Comparison of ENCODE assay signal across 12 cellular contexts in genomic region chr20:56414842-56415765, GRCh38. TPM values are rescaled to one million over a fixed set of nuclear protein-coding genes. Genes with fewer than 3 reads are reported as not detected.
DNase-seq lines count a peak whose midpoint lies in the region; ATAC-seq and TF ChIP-seq lines count a peak whose summit lies in the region.
"Had no signal": no experiment of that assay in that cellular context is flagged by ENCODE, and none has a peak within 500 bp of the region (broad histone marks: within the 10 kb centered on the region; RNA-seq: fewer than 3 reads in every experiment).

No MANE protein-coding gene starts in this region.

- H3K79me2 ChIP-seq in PC-3 (ENCODE audit: low read length): no peaks in the 10 kb centered on the region

- no peaks in the 10 kb centered on the region for H3K27me3 ChIP-seq in PC-3 (ENCODE audit: low read length)

- H3K4me3 ChIP-seq in fibroblast of villous mesenchyme (ENCODE audit: low read depth, low read length) (no peak overlapping the region), PC-3 (ENCODE audit: low read length) (no peak overlapping the region)

- ATAC-seq in PC-3: no peak
- no peak for ATAC-seq in HG02884 (IDR thresholded peaks at IDR 0.05; ENCODE audit: unreplicated experiment)
- ATAC-seq: left lobe of liver had no signal

- no peak overlapping the region for H3K27ac ChIP-seq in PC-3 (ENCODE audit: low read length)
- H3K27ac ChIP-seq: epithelial cell of prostate had no signal

- H3K9ac ChIP-seq in PC-3 (ENCODE audit: low read length): no peak overlapping the region

- peaks cover 61% of the 10 kb centered on the region for H3K36me3 Mint-ChIP-seq in activated T-helper 2 cell treated with anti-CD3 and anti-CD28 coated beads, Interferon-gamma antibody, Interleukin-2, Interleukin-4, amounts not matched to agents 10 μg/mL and 5 μg/mL and 100 μg/mL, durations not matched to agents 14 hours and 24 hours and 36 hours (ENCODE audit: low read depth)

- no peak overlapping the region for H3K4me2 ChIP-seq in PC-3 (ENCODE audit: low read length)

- DNase-seq in RKO (ENCODE audit: low spot score): peak; percentile 20
- no peak for DNase-seq in activated T-helper 2 cell treated with anti-CD3 and anti-CD28 coated beads, Interferon-gamma antibody, Interleukin-2, Interleukin-4, amounts not matched to agents 10 μg/mL and 5 μg/mL and 100 μg/mL, durations not matched to agents 14 hours and 24 hours and 36 hours (ENCODE audit: low spot score)
- peak; percentile 82 for DNase-seq in fibroblast of villous mesenchyme (ENCODE audit: low read depth)
- DNase-seq in stimulated activated CD8-positive, alpha-beta memory T cell treated with anti-CD3 and anti-CD28 coated beads, Interleukin-15, amount 100 ng/mL, for 48 hours (ENCODE audit: low read depth in 2 of 2): peak; percentile 60 to 71
- no peak for DNase-seq in PC-3
- DNase-seq in NCI-H2081 (lab: John Stamatoyannopoulos, UW): no peak
- DNase-seq in SW480 (ENCODE audit: low spot score): no peak
- DNase-seq: GF-D8 had no signal

- no peaks in the 10 kb centered on the region for H3K27me3 Mint-ChIP-seq in activated T-helper 2 cell treated with anti-CD3 and anti-CD28 coated beads, Interferon-gamma antibody, Interleukin-2, Interleukin-4, amounts not matched to agents 10 μg/mL and 5 μg/mL and 100 μg/mL, durations not matched to agents 14 hours and 24 hours and 36 hours (ENCODE audit: low read depth)

- no peaks in the 10 kb centered on the region for H3K9me2 ChIP-seq in PC-3 (replicated peaks; ENCODE audit: low read length)

- H3K4me3 Mint-ChIP-seq in activated T-helper 2 cell treated with anti-CD3 and anti-CD28 coated beads, Interferon-gamma antibody, Interleukin-2, Interleukin-4, amounts not matched to agents 10 μg/mL and 5 μg/mL and 100 μg/mL, durations not matched to agents 14 hours and 24 hours and 36 hours (ENCODE audit: low read depth): peak overlapping the region; percentile 48

- peaks cover 22% of the 10 kb centered on the region; the same call in 1 of the 2 replicates for H3K4me1 ChIP-seq in PC-3 (ENCODE audit: insufficient read depth, low read length)

- peaks cover 9% of the 10 kb centered on the region for H3K9me3 Mint-ChIP-seq in activated T-helper 2 cell treated with anti-CD3 and anti-CD28 coated beads, Interferon-gamma antibody, Interleukin-2, Interleukin-4, amounts not matched to agents 10 μg/mL and 5 μg/mL and 100 μg/mL, durations not matched to agents 14 hours and 24 hours and 36 hours

- BruUV-seq in PC-3 (replicated peaks; lab: Mats Ljungman, UMichigan): no TSS peak

- H3K36me3 ChIP-seq in PC-3 (ENCODE audit: low read depth, low read length): peaks cover 2% of the 10 kb centered on the region; the same call in 1 of the 2 replicates

- peak overlapping the region; percentile 90 for H3K27ac Mint-ChIP-seq in activated T-helper 2 cell treated with anti-CD3 and anti-CD28 coated beads, Interferon-gamma antibody, Interleukin-2, Interleukin-4, amounts not matched to agents 10 μg/mL and 5 μg/mL and 100 μg/mL, durations not matched to agents 14 hours and 24 hours and 36 hours

- peaks cover 60% of the 10 kb centered on the region for H3K4me1 Mint-ChIP-seq in activated T-helper 2 cell treated with anti-CD3 and anti-CD28 coated beads, Interferon-gamma antibody, Interleukin-2, Interleukin-4, amounts not matched to agents 10 μg/mL and 5 μg/mL and 100 μg/mL, durations not matched to agents 14 hours and 24 hours and 36 hours (ENCODE audit: low read depth)

- POLR2A ChIA-PET in PC-3 (lab: Charles Lee; ENCODE audit: unreplicated experiment): no interaction called here

- no peak for TF ChIP-seq CTCF in fibroblast of villous mesenchyme (IDR thresholded peaks at IDR 0.05; ENCODE audit: insufficient read depth, low read depth, low read length)
- TF ChIP-seq CTCF in PC-3 (conservative IDR thresholded peaks at IDR 0.05; ENCODE audit: low read depth, low read length): no peak

- intact Hi-C loops in activated T-helper 2 cell treated with anti-CD3 and anti-CD28 coated beads, Interferon-gamma antibody, Interleukin-2, Interleukin-4, amounts not matched to agents 10 μg/mL and 5 μg/mL and 100 μg/mL, durations not matched to agents 14 hours and 24 hours and 36 hours (cut with micrococcal nuclease): loop anchor here (1.0 to 2.0 kb wide), 3 partner anchors 14 to 53 kb away; partner anchors contain the start of genes AURKA, CSTF1 and RTF2
- intact Hi-C loops in PC-3 (cut with micrococcal nuclease): no loop called here

- H3F3A ChIP-seq in PC-3 (ENCODE audit: low read length, unreplicated experiment): no peaks in the 10 kb centered on the region

- CTCF ChIA-PET in PC-3 (lab: Charles Lee): no interaction called here

- H2AFZ ChIP-seq in PC-3 (ENCODE audit: low read length): no peak overlapping the region

- H3K9me3 ChIP-seq in PC-3 (ENCODE audit: low read length): no peaks in the 10 kb centered on the region

- H4K20me1 ChIP-seq in PC-3 (ENCODE audit: low read length): no peaks in the 10 kb centered on the region

RNA-seq across cellular contexts. Expression of gene CASS4, which starts 3.0 kb away (rescaled TPM):
- 4.6 and 4.7 TPM in 2 replicates for total RNA-seq in activated T-helper 2 cell treated with anti-CD3 and anti-CD28 coated beads, Interferon-gamma antibody, Interleukin-2, Interleukin-4, amounts not matched to agents 10 μg/mL and 5 μg/mL and 100 μg/mL, durations not matched to agents 14 hours and 24 hours and 36 hours
- total RNA-seq in fibroblast of villous mesenchyme: 1.3 and 3.5 TPM in 2 replicates
- total RNA-seq in PC-3 (2014; rRNA removed): 0.04 and 0.17 TPM in 2 replicates
- total RNA-seq: pulmonary artery endothelial cell had no signal

RNA-seq across cellular contexts. Expression of gene CSTF1, which starts 22.7 kb away (rescaled TPM):
- total RNA-seq in activated T-helper 2 cell treated with anti-CD3 and anti-CD28 coated beads, Interferon-gamma antibody, Interleukin-2, Interleukin-4, amounts not matched to agents 10 μg/mL and 5 μg/mL and 100 μg/mL, durations not matched to agents 14 hours and 24 hours and 36 hours: 51.2 and 52.1 TPM in 2 replicates
- total RNA-seq in fibroblast of villous mesenchyme (22.9 and 40.6 TPM in 2 replicates), PC-3 (2014; rRNA removed) (48.9 and 60.2 TPM in 2 replicates)

RNA-seq across cellular contexts. Expression of gene AURKA, which starts 23.1 kb away (rescaled TPM):
- total RNA-seq in activated T-helper 2 cell treated with anti-CD3 and anti-CD28 coated beads, Interferon-gamma antibody, Interleukin-2, Interleukin-4, amounts not matched to agents 10 μg/mL and 5 μg/mL and 100 μg/mL, durations not matched to agents 14 hours and 24 hours and 36 hours: 64.8 and 71.1 TPM in 2 replicates
- 22.9 and 57.0 TPM in 2 replicates for total RNA-seq in fibroblast of villous mesenchyme
- 137 and 139 TPM in 2 replicates for total RNA-seq in PC-3 (2014; rRNA removed)

RNA-seq across cellular contexts. Expression of gene RTF2, which starts 53.3 kb away (rescaled TPM):
- total RNA-seq in activated T-helper 2 cell treated with anti-CD3 and anti-CD28 coated beads, Interferon-gamma antibody, Interleukin-2, Interleukin-4, amounts not matched to agents 10 μg/mL and 5 μg/mL and 100 μg/mL, durations not matched to agents 14 hours and 24 hours and 36 hours: 103 and 107 TPM in 2 replicates
- 63.5 and 80.3 TPM in 2 replicates for total RNA-seq in fibroblast of villous mesenchyme
- total RNA-seq in PC-3 (2014; rRNA removed): 122 and 149 TPM in 2 replicates

RNA-seq across cellular contexts. Expression of gene FAM210B, which starts 56.3 kb away (rescaled TPM):
- total RNA-seq in activated T-helper 2 cell treated with anti-CD3 and anti-CD28 coated beads, Interferon-gamma antibody, Interleukin-2, Interleukin-4, amounts not matched to agents 10 μg/mL and 5 μg/mL and 100 μg/mL, durations not matched to agents 14 hours and 24 hours and 36 hours: 9.2 TPM in 2 replicates
- total RNA-seq in fibroblast of villous mesenchyme (38.0 and 46.2 TPM in 2 replicates), PC-3 (2014; rRNA removed) (27.8 and 37.9 TPM in 2 replicates)

Comparison
In these comparisons a context has a peak if more than half of its experiments do, and no peak if none do; other contexts are left out.
1. DNase-seq: peak in RKO (single experiment), fibroblast of villous mesenchyme (single experiment) and stimulated activated CD8-positive, alpha-beta memory T cell treated with anti-CD3 and anti-CD28 coated beads, Interleukin-15, amount 100 ng/mL, for 48 hours (2 of 2); none in activated T-helper 2 cell treated with anti-CD3 and anti-CD28 coated beads, Interferon-gamma antibody, Interleukin-2, Interleukin-4, amounts not matched to agents 10 μg/mL and 5 μg/mL and 100 μg/mL, durations not matched to agents 14 hours and 24 hours and 36 hours (single experiment), PC-3 (single experiment), NCI-H2081 (0 of 2) and SW480 (single experiment).